8 cellular contexts compared by ENCODE assay signal in the genomic region with DNA sequence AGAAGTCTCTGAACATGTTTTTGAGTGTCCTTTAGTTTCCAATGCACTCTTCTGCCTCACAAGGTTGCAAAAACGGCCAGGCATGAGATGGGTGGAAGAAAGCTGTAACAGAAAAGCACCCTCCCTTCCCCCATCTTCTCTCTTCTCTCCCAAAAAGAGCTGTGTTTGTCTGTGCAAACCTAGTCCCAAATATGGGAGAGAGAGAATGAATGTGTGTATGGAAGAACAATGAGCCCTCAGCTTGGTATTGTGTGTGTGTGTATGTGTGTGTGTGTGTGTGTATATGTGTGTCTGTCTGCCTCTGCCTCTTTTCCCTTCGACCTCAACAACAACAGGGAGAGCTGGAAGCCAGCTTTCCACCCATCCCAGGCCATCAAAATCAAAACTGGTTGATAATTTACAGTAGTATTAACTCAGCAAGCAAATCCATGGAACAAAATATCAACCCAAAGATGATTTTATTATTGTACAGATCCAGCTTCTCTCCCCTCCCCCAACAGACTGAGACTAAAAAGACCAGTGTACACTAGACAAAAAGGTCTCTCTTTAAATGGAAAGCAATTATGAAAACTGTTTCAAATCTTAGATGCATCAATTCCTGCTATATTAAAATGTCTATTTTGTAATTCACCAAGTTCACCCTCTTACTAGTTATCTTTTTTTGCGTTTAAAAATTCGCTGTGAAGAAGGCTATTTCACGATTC. TPM values are rescaled to one million over a fixed set of nuclear protein-coding genes. Genes with fewer than 3 reads are reported as not detected.
DNase-seq lines count a peak whose midpoint lies in the region; ATAC-seq and TF ChIP-seq lines count a peak whose summit lies in the region.

No MANE protein-coding gene starts in this region.

- TF ChIP-seq CTCF in LNCaP clone FGC (IDR thresholded peaks at IDR 0.05; ENCODE audit: control insufficient read depth, extremely low read depth, insufficient read depth) (no peak), GM13976 (IDR thresholded peaks at IDR 0.05; ENCODE audit: borderline replicate concordance, control extremely low read depth, extremely low read depth, insufficient read depth, missing control alignments) (no peak)

- H3K4me3 Mint-ChIP-seq in stimulated activated naive CD8-positive, alpha-beta T cell treated with anti-CD3 and anti-CD28 coated beads, Interleukin-15, amount 100 ng/mL, for 72 hours, result peak overlapping the region; percentile 97 to 98

- H3K4me3 ChIP-seq in LNCaP clone FGC (ENCODE audit: low read depth, low read length), result peak overlapping the region; percentile 5; the same call in 1 of the 2 replicates

- DNase-seq in Caki2 (ENCODE audit: low read depth), result peak; percentile 66
- DNase-seq in LNCaP clone FGC (ENCODE audit: low read depth), result no peak
- peak in 40 of 56 donors; percentile 14 to 78 (median 38) for DNase-seq in amygdala (lab: John Stamatoyannopoulos, UW)
- peak; percentile 63 for DNase-seq in islet precursor cell
- no peak for DNase-seq in stimulated activated naive CD8-positive, alpha-beta T cell treated with anti-CD3 and anti-CD28 coated beads, Interleukin-15, amount 100 ng/mL, for 72 hours
- DNase-seq in RPMI8226, result no peak
- DNase-seq in GM13976 (ENCODE audit: low spot score), result no peak

- ATAC-seq in stimulated activated naive CD8-positive, alpha-beta T cell treated with anti-CD3 and anti-CD28 coated beads, Interleukin-15, amount 100 ng/mL, for 72 hours, result no peak
- no peak for ATAC-seq in GM18505 (IDR thresholded peaks at IDR 0.05; ENCODE audit: unreplicated experiment)

- in situ Hi-C loops in Caki2 (cut with HindIII; ENCODE audit: low pct_unique_long_range_greater_than_20kb, low sequenced_read_pairs), result no loop called here
- in situ Hi-C loops in GM13976 (cut with MboI; ENCODE audit: low sequenced_read_pairs, unreplicated experiment), result no loop called here

- no peaks in the 10 kb centered on the region for H3K9me3 Mint-ChIP-seq in stimulated activated naive CD8-positive, alpha-beta T cell treated with anti-CD3 and anti-CD28 coated beads, Interleukin-15, amount 100 ng/mL, for 72 hours

- peak overlapping the region in 1 of 2 donors; percentile 1 for H3K27ac Mint-ChIP-seq in stimulated activated naive CD8-positive, alpha-beta T cell treated with anti-CD3 and anti-CD28 coated beads, Interleukin-15, amount 100 ng/mL, for 72 hours

- H3K4me1 Mint-ChIP-seq in stimulated activated naive CD8-positive, alpha-beta T cell treated with anti-CD3 and anti-CD28 coated beads, Interleukin-15, amount 100 ng/mL, for 72 hours, result peaks cover 47% of the 10 kb centered on the region

- H3K27me3 Mint-ChIP-seq in stimulated activated naive CD8-positive, alpha-beta T cell treated with anti-CD3 and anti-CD28 coated beads, Interleukin-15, amount 100 ng/mL, for 72 hours, result no peaks in the 10 kb centered on the region

- TF ChIP-seq POLR2A in GM18505 (IDR thresholded peaks at IDR 0.05; ENCODE audit: borderline replicate concordance, extremely low read depth, insufficient read depth, insufficient read length), result no peak

RNA-seq across cellular contexts. Expression of gene RERE, which starts 1.7 kb away (rescaled TPM):
- total RNA-seq in Caki2 (2014; rRNA removed; shearing (Covaris generic); ENCODE audit: low replicate concordance), result 9.8 and 38.6 TPM in 2 replicates

Comparison
In these comparisons a context has a peak if more than half of its experiments do, and no peak if none do; other contexts are left out.
1. DNase-seq: peak in Caki2 (single experiment), amygdala (40 of 56) and islet precursor cell (single experiment); none in LNCaP clone FGC (single experiment), stimulated activated naive CD8-positive, alpha-beta T cell treated with anti-CD3 and anti-CD28 coated beads, Interleukin-15, amount 100 ng/mL, for 72 hours (0 of 2), RPMI8226 (single experiment) and GM13976 (single experiment).